ENCODE assay signal across 8 cellular contexts in genomic region chr22:28009272-28009827, GRCh38.
DNase-seq lines count a peak whose midpoint lies in the region; ATAC-seq, FAIRE-seq and TF ChIP-seq lines count a peak whose summit lies in the region.

No MANE protein-coding gene starts in this region.

- H3K27ac ChIP-seq in A673 (ENCODE audit: low read depth, low read length, poor library complexity, severe bottlenecking) (no peak overlapping the region), HepG2 (ENCODE audit: extremely low read length, insufficient read depth, low read length) (no peak overlapping the region)

- TF ChIP-seq EP300 in HepG2 (IDR thresholded peaks at IDR 0.05; ENCODE audit: low read depth in 2 of 2, low read length in 2 of 2) (no peak), HepG2 (CRISPR knock-in tag; IDR thresholded peaks at IDR 0.05; ENCODE audit: borderline replicate concordance) (no peak)

- no peak overlapping the region for H3K4me3 ChIP-seq in A673 (ENCODE audit: low read depth, low read length, poor library complexity, severe bottlenecking)
- no peak overlapping the region for H3K4me3 ChIP-seq in choroid plexus epithelial cell (ENCODE audit: low read depth, low read length)
- no peak overlapping the region for H3K4me3 ChIP-seq in HepG2 (replicated peaks in 1 of 3; ENCODE audit: insufficient read depth in 1 of 3, low read depth in 2 of 3, low read length in 3 of 3)

- TF ChIP-seq POLR2A in HepG2 (IDR thresholded peaks at IDR 0.05; ENCODE audit: insufficient read depth in 1 of 2, low read depth in 2 of 2, low read length in 2 of 2) = no peak

- no TSS peak for BruUV-seq in A673 (replicated peaks; lab: Mats Ljungman, UMichigan)
- no TSS peak for BruUV-seq in HepG2 (replicated peaks; lab: Mats Ljungman, UMichigan)

- H3K4me2 ChIP-seq in HepG2 (ENCODE audit: low read depth, low read length) = no peak overlapping the region

- H3K36me3 ChIP-seq in A673 (ENCODE audit: insufficient read depth, low read length, poor library complexity, severe bottlenecking) (no peaks in the 10 kb centered on the region), HepG2 (replicated peaks in 1 of 2; ENCODE audit: control insufficient read depth in 1 of 2, insufficient read depth in 2 of 2, low read length in 2 of 2) (peaks cover 3% of the 10 kb centered on the region in 2 experiments; a peak in 2 of 5 replicates)

- H3K9ac ChIP-seq in HepG2 (ENCODE audit: insufficient read depth, low read depth, low read length) = no peak overlapping the region

- H3K9me3 ChIP-seq in A673 (ENCODE audit: low read depth, low read length, poor library complexity, severe bottlenecking) (no peaks in the 10 kb centered on the region), HepG2 (ENCODE audit: low read length) (no peaks in the 10 kb centered on the region)

- POLR2A ChIA-PET in A673 (lab: Charles Lee; ENCODE audit: low non-redundant PET) = no interaction called here
- POLR2A ChIA-PET in activated CD4-positive, alpha-beta T cell treated with anti-CD3 and anti-CD28 coated beads for 36 hours (lab: Charles Lee) = no interaction called here
- POLR2A ChIA-PET in HepG2 (lab: Yijun Ruan, JAX) = no interaction called here

- peak; percentile 83 for TF ChIP-seq RAD21 in HepG2 (CRISPR knock-in tag; IDR thresholded peaks at IDR 0.05)

- H3K4me1 Mint-ChIP-seq in activated CD4-positive, alpha-beta T cell treated with anti-CD3 and anti-CD28 coated beads for 36 hours = no peaks in the 10 kb centered on the region

- CTCF ChIA-PET in A673 (lab: Charles Lee) = interaction anchor here (0.6 kb wide), 3 partner anchors 9 to 1645 kb away, joined by 4 to 14 read pairs (median 5); no protein-coding TSS in a partner anchor
- CTCF ChIA-PET in activated CD4-positive, alpha-beta T cell treated with anti-CD3 and anti-CD28 coated beads for 36 hours (lab: Charles Lee) = interaction anchor here (0.5 to 2.6 kb wide), 8 partner anchors 19 to 1213 kb away, joined by 3 to 19 read pairs (median 4); no protein-coding TSS in a partner anchor
- CTCF ChIA-PET in HepG2 (lab: Yijun Ruan, JAX; ENCODE audit: low intra/inter-chr PET ratio, low total read pairs) = interaction anchor here (1.3 to 3.8 kb wide), 4 partner anchors 122 to 1253 kb away, joined by 3 to 27 read pairs (median 17); no protein-coding TSS in a partner anchor

- H3K27me3 ChIP-seq in A673 (replicated peaks; ENCODE audit: insufficient read depth, low read depth, low read length, poor library complexity) (no peaks in the 10 kb centered on the region), HepG2 (ENCODE audit: control insufficient read depth in 1 of 2, insufficient read depth in 2 of 2, low read length in 2 of 2) (no peaks in the 10 kb centered on the region)

- DNase-seq in A673 (ENCODE audit: low spot score) (peak; percentile 87), GM18507 (ENCODE audit: extremely low spot score, insufficient read length, low read depth) (peak; percentile 76), NCI-H2171 treated with DMSO at 0.1 percent for 48 hours (lab: John Stamatoyannopoulos, UW) (peak; percentile 72), choroid plexus epithelial cell (ENCODE audit: low read depth) (peak; percentile 90), HepG2 (ENCODE audit: low spot score) (peak; percentile 34)
- DNase-seq in activated CD4-positive, alpha-beta T cell treated with anti-CD3 and anti-CD28 coated beads for 36 hours = peak; percentile 88
- peak; percentile 73 to 74 for DNase-seq in stimulated activated CD4-positive, alpha-beta T cell treated with anti-CD3 and anti-CD28 coated beads, Interleukin-2, amount 100 ng/mL, for 48 hours

- peak; percentile 99 for TF ChIP-seq CTCF in A673 (conservative IDR thresholded peaks at IDR 0.05; ENCODE audit: low read depth, low read length)
- TF ChIP-seq CTCF in choroid plexus epithelial cell (conservative IDR thresholded peaks at IDR 0.05; ENCODE audit: low read depth, low read length) = peak; percentile 99
- peak; percentile 96 for TF ChIP-seq CTCF in HepG2 (CRISPR knock-in tag; IDR thresholded peaks at IDR 0.05)

- intact Hi-C loops in A673 (cut with micrococcal nuclease; ENCODE audit: unreplicated experiment) = loop anchor here (2.0 to 10.0 kb wide), 2 partner anchors 123 to 605 kb away; no protein-coding TSS in a partner anchor
- intact Hi-C loops in activated CD4-positive, alpha-beta T cell treated with anti-CD3 and anti-CD28 coated beads for 36 hours (cut with DNase I, micrococcal nuclease) = loop anchor here (1.0 to 10.0 kb wide), 5 partner anchors 123 to 1255 kb away; partner anchors contain the start of gene MN1 (in 1 of the 2)
- intact Hi-C loops in HepG2 (cut with micrococcal nuclease; ENCODE audit: unreplicated experiment) = loop anchor here (1.0 kb wide), 2 partner anchors 123 to 128 kb away; no protein-coding TSS in a partner anchor

- H3K27ac Mint-ChIP-seq in activated CD4-positive, alpha-beta T cell treated with anti-CD3 and anti-CD28 coated beads for 36 hours = no peak overlapping the region

- H3K27me3 Mint-ChIP-seq in activated CD4-positive, alpha-beta T cell treated with anti-CD3 and anti-CD28 coated beads for 36 hours = no peaks in the 10 kb centered on the region

- FAIRE-seq in GM18507 (lab: Jason Lieb, UNC) (peak; percentile 87), HepG2 (lab: Jason Lieb, UNC) (peak; percentile 66)

- no peaks in the 10 kb centered on the region for H3K79me2 ChIP-seq in HepG2 (ENCODE audit: insufficient read depth, low read length)

- ATAC-seq in activated CD4-positive, alpha-beta T cell treated with anti-CD3 and anti-CD28 coated beads for 36 hours = peak; percentile 85
- ATAC-seq in HepG2 (peak; percentile 91), HG03571 (IDR thresholded peaks at IDR 0.05; ENCODE audit: unreplicated experiment) (no peak)

- no peaks in the 10 kb centered on the region for H3K9me3 Mint-ChIP-seq in activated CD4-positive, alpha-beta T cell treated with anti-CD3 and anti-CD28 coated beads for 36 hours (ENCODE audit: low read depth)

- in situ Hi-C loops in HepG2 (cut with HindIII; ENCODE audit: extremely low pct_ligation_motif_present, low pct_unique_long_range_greater_than_20kb) = loop anchor here (5.0 to 25.0 kb wide), 3 partner anchors 122 to 1247 kb away; no protein-coding TSS in a partner anchor

- H4K20me1 ChIP-seq in HepG2 (ENCODE audit: insufficient read depth, low read length) = peaks cover 5% of the 10 kb centered on the region

- H2AFZ ChIP-seq in HepG2 (ENCODE audit: low read length) = no peak overlapping the region

- WGBS in HepG2 (ENCODE audit: low lambda C conversion rate) = 28% methylated on average over 5 of the region's 14 CpGs

- H3K4me1 ChIP-seq in A673 (ENCODE audit: insufficient read depth, low read length, poor library complexity, severe bottlenecking) (no peaks in the 10 kb centered on the region), HepG2 (ENCODE audit: insufficient read depth, low read length) (no peaks in the 10 kb centered on the region)

- H3K4me3 Mint-ChIP-seq in activated CD4-positive, alpha-beta T cell treated with anti-CD3 and anti-CD28 coated beads for 36 hours = no peak overlapping the region

- H3K36me3 Mint-ChIP-seq in activated CD4-positive, alpha-beta T cell treated with anti-CD3 and anti-CD28 coated beads for 36 hours (ENCODE audit: low read depth) = no peaks in the 10 kb centered on the region

TF ChIP-seq in HepG2, 621 proteins besides CTCF, POLR2A, EP300 and RAD21 (continues in another document):
- TF ChIP-seq KDM2A (CRISPR knock-in tag; IDR thresholded peaks at IDR 0.05; ENCODE audit: borderline replicate concordance, low read depth) = peak; percentile 47; the same call in 1 of the 2 replicates
- no peak for TF ChIP-seq SOX6 (IDR thresholded peaks at IDR 0.05)
- TF ChIP-seq SOX6 (CRISPR knock-in tag; IDR thresholded peaks at IDR 0.05) = no peak
- no peak for TF ChIP-seq ZFAT (CRISPR knock-in tag; conservative IDR thresholded peaks at IDR 0.05)
- no peak for TF ChIP-seq ZNF350 (CRISPR knock-in tag; IDR thresholded peaks at IDR 0.05; ENCODE audit: borderline replicate concordance, low read depth)
- TF ChIP-seq ZHX1 (CRISPR knock-in tag; IDR thresholded peaks at IDR 0.05; ENCODE audit: low read depth) = no peak
- no peak for TF ChIP-seq ZNF570 (CRISPR knock-in tag; IDR thresholded peaks at IDR 0.05; ENCODE audit: borderline replicate concordance)
- peak; percentile 39 for TF ChIP-seq XRCC5 (optimal IDR thresholded peaks at IDR 0.05; ENCODE audit: low read length)
- TF ChIP-seq SUZ12 (IDR thresholded peaks at IDR 0.05; ENCODE audit: low read depth, low read length) = no peak
- no peak for TF ChIP-seq MBD4 (IDR thresholded peaks at IDR 0.05; ENCODE audit: borderline replicate concordance, low read length)

Comparison
In these comparisons a context has a peak if more than half of its experiments do, and no peak if none do; other contexts are left out.
1. DNase-seq: peak in every context shown above with its lines; median percentile 90 in choroid plexus epithelial cell; 88 in activated CD4-positive, alpha-beta T cell treated with anti-CD3 and anti-CD28 coated beads for 36 hours; 87 in A673; 76 in GM18507; 74 in stimulated activated CD4-positive, alpha-beta T cell treated with anti-CD3 and anti-CD28 coated beads, Interleukin-2, amount 100 ng/mL, for 48 hours; 72 in NCI-H2171 treated with DMSO at 0.1 percent for 48 hours; 34 in HepG2.